8 cellular contexts compared by ENCODE assay signal in genomic region chr12:103930787-103931536, GRCh38. TPM values are rescaled to one million over a fixed set of nuclear protein-coding genes. Genes with fewer than 3 reads are reported as not detected.
DNase-seq lines count a peak whose midpoint lies in the region; ATAC-seq and TF ChIP-seq lines count a peak whose summit lies in the region.

No MANE protein-coding gene starts in this region.

- H3K4me1 Mint-ChIP-seq in HFFc6 (ENCODE audit: low read depth), result peaks cover 60% of the 10 kb centered on the region
- peaks cover 39% of the 10 kb centered on the region for H3K4me1 Mint-ChIP-seq in memory B cell
- peaks cover 84% of the 10 kb centered on the region for H3K4me1 Mint-ChIP-seq in stimulated activated naive CD8-positive, alpha-beta T cell treated with anti-CD3 and anti-CD28 coated beads, Interleukin-15, Interleukin-2, amounts not matched to agents 100 ng/mL and 50 ng/mL, for 24 hours (ENCODE audit: low read depth)

- H3K36me3 Mint-ChIP-seq in HFFc6 (ENCODE audit: low read depth), result peaks cover 40% of the 10 kb centered on the region
- H3K36me3 Mint-ChIP-seq in memory B cell, result peaks cover 19% of the 10 kb centered on the region
- peaks cover 60% of the 10 kb centered on the region for H3K36me3 Mint-ChIP-seq in stimulated activated naive CD8-positive, alpha-beta T cell treated with anti-CD3 and anti-CD28 coated beads, Interleukin-15, Interleukin-2, amounts not matched to agents 100 ng/mL and 50 ng/mL, for 24 hours (ENCODE audit: low read depth)

- no peaks in the 10 kb centered on the region for H3K9me3 ChIP-seq in endocrine pancreas (ENCODE audit: control insufficient read depth, low read length)

- peak overlapping the region; percentile 96 for H3K9ac ChIP-seq in endocrine pancreas (ENCODE audit: control insufficient read depth, insufficient read depth, low read length)

- no peaks in the 10 kb centered on the region for H3K27me3 ChIP-seq in endocrine pancreas (ENCODE audit: control insufficient read depth, insufficient read depth, low read length)

- ATAC-seq in memory B cell (ENCODE audit: low read depth) (no peak), esophagus mucosa (no peak), HG03457 (IDR thresholded peaks at IDR 0.05; ENCODE audit: unreplicated experiment) (no peak)

- peaks cover 13% of the 10 kb centered on the region for H3K4me1 ChIP-seq in endocrine pancreas (ENCODE audit: control insufficient read depth, insufficient read depth, low read length)

- peak; percentile 47 for DNase-seq in AG20443 (ENCODE audit: low spot score)
- DNase-seq in HFFc6, result no peak
- peak; percentile 9 for DNase-seq in activated CD4-positive, alpha-beta T cell treated with anti-CD3 and anti-CD28 coated beads for 1 hour
- peak; percentile 12 to 40 for DNase-seq in memory B cell (ENCODE audit: low spot score in 2 of 2)

- H3K4me3 Mint-ChIP-seq in HFFc6 (peak overlapping the region; percentile 94), memory B cell (peak overlapping the region; percentile 98)
- peak overlapping the region; percentile 93 for H3K4me3 Mint-ChIP-seq in stimulated activated naive CD8-positive, alpha-beta T cell treated with anti-CD3 and anti-CD28 coated beads, Interleukin-15, Interleukin-2, amounts not matched to agents 100 ng/mL and 50 ng/mL, for 24 hours

- H3K9me3 Mint-ChIP-seq in HFFc6, result no peaks in the 10 kb centered on the region
- no peaks in the 10 kb centered on the region for H3K9me3 Mint-ChIP-seq in memory B cell
- no peaks in the 10 kb centered on the region for H3K9me3 Mint-ChIP-seq in stimulated activated naive CD8-positive, alpha-beta T cell treated with anti-CD3 and anti-CD28 coated beads, Interleukin-15, Interleukin-2, amounts not matched to agents 100 ng/mL and 50 ng/mL, for 24 hours

- H3K27ac Mint-ChIP-seq in HFFc6, result peak overlapping the region; percentile 98
- peak overlapping the region; percentile 99 for H3K27ac Mint-ChIP-seq in memory B cell
- H3K27ac Mint-ChIP-seq in stimulated activated naive CD8-positive, alpha-beta T cell treated with anti-CD3 and anti-CD28 coated beads, Interleukin-15, Interleukin-2, amounts not matched to agents 100 ng/mL and 50 ng/mL, for 24 hours, result peak overlapping the region; percentile 100

- H3K36me3 ChIP-seq in endocrine pancreas (ENCODE audit: control insufficient read depth, insufficient read depth, low read length), result peaks cover 4% of the 10 kb centered on the region

- H3K4me3 ChIP-seq in endocrine pancreas (ENCODE audit: control insufficient read depth, insufficient read depth, low read length), result peak overlapping the region; percentile 93

- H3K27me3 Mint-ChIP-seq in HFFc6 (ENCODE audit: insufficient read depth) (peaks cover 9% of the 10 kb centered on the region), memory B cell (no peaks in the 10 kb centered on the region)
- peaks cover 4% of the 10 kb centered on the region for H3K27me3 Mint-ChIP-seq in stimulated activated naive CD8-positive, alpha-beta T cell treated with anti-CD3 and anti-CD28 coated beads, Interleukin-15, Interleukin-2, amounts not matched to agents 100 ng/mL and 50 ng/mL, for 24 hours

- TF ChIP-seq CTCF in HFFc6 (IDR thresholded peaks at IDR 0.05), result no peak

RNA-seq across cellular contexts. Expression of gene HSP90B1, which starts 0.8 kb away (rescaled TPM):
- 1,000 to 10,000 TPM; 1,001 to 1,318 (median 1,069) TPM for total RNA-seq in HFFc6 (2021; fragmentation: NEBNext Ultra II Directional; extraction: Animal tissue kit (Norgen Biotek cat#: 25700))
- total RNA-seq in esophagus mucosa, result 219 TPM

RNA-seq across cellular contexts. Expression of gene TDG, which starts 34.7 kb away (rescaled TPM):
- total RNA-seq in HFFc6 (2021; fragmentation: NEBNext Ultra II Directional; extraction: Animal tissue kit (Norgen Biotek cat#: 25700)), result 10 to 100 TPM; 13.9 to 19.7 (median 16.0) TPM
- total RNA-seq in esophagus mucosa, result 20.4 TPM
